Comparison of ENCODE assay signal across 27 cellular contexts in the genomic region with DNA sequence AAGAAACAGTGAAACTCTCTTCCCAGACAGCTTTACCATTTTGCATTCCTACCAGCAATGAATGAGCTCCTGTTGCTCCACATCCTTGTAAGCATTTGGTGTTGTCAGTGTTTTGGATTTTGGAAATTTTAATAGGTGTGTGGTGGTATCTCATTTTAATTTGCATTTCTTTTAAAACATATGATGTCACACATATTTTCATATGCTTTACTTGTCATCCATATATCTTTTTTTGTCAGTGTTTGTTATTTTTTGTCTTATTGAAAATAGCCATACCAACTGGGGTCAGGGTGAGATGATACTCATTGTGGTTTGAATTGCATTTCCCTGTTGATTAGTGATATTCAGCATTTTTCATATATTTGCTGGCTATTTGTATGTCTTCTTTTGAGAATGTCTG.
"Had no signal": no experiment of that assay in that cellular context is flagged by ENCODE, and none has a peak within 500 bp of the region (broad histone marks: within the 10 kb centered on the region; RNA-seq: fewer than 3 reads in every experiment).

No MANE protein-coding gene starts in this region.

- H3K4me1 ChIP-seq: stomach, testis, transverse colon, upper lobe of left lung, upper lobe of right lung, uterus, vagina had no signal

- H3K36me3 ChIP-seq: stomach, suprapubic skin, thoracic aorta, thyroid gland, tibial artery, tibial nerve, transverse colon, upper lobe of left lung, upper lobe of right lung, uterus, vagina had no signal

- H3K27ac ChIP-seq: stomach, suprapubic skin, testis, thoracic aorta, thyroid gland, tibial artery, tibial nerve, transverse colon, upper lobe of left lung, upper lobe of right lung, uterus, vagina had no signal

- H3K4me3 ChIP-seq: stomach, suprapubic skin, testis, thoracic aorta, thyroid gland, tibial artery, tibial nerve, transverse colon, upper lobe of left lung, upper lobe of right lung, uterus, vagina had no signal

- H3K27me3 ChIP-seq: stomach, suprapubic skin, testis, thyroid gland, tibial artery, tibial nerve, transverse colon, upper lobe of left lung, upper lobe of right lung, uterus, vagina had no signal

- DNase-seq: stimulated activated CD4-positive, alpha-beta T cell treated with anti-CD3 and anti-CD28 coated beads, Interleukin-2, amount 100 ng/mL, for 48 hours; stimulated activated CD4-positive, alpha-beta T cell treated with anti-CD3 and anti-CD28 coated beads, Interleukin-4, amount 100 ng/mL, for 1 hour; stimulated activated CD4-positive, alpha-beta T cell treated with anti-CD3 and anti-CD28 coated beads, Interleukin-4, amount 100 ng/mL, for 24 hours; stimulated activated CD4-positive, alpha-beta T cell treated with anti-CD3 and anti-CD28 coated beads, Interleukin-4, amount 100 ng/mL, for 4 hours; stimulated activated CD8-positive, alpha-beta memory T cell treated with anti-CD3 and anti-CD28 coated beads, Interleukin-4, amount 100 ng/mL, for 48 hours; stimulated activated naive B cell treated with anti-CD40 and anti-IgM and Interleukin-4, amounts not matched to agents 10 μg/mL and 1 μg/mL and 100 μg/mL, for 72 hours; stimulated activated naive CD4-positive, alpha-beta T cell; stimulated activated naive CD4-positive, alpha-beta T cell treated with Interleukin-2 at 50 U/mL for 16 hours; stimulated activated naive CD8-positive, alpha-beta T cell treated with anti-CD3 and anti-CD28 coated beads, Interleukin-15, amount 100 ng/mL, for 72 hours; stimulated activated naive CD8-positive, alpha-beta T cell treated with anti-CD3 and anti-CD28 coated beads, Interleukin-15, Interleukin-2, amounts not matched to agents 100 U/mL and 50 U/mL, for 24 hours; stomach; substantia nigra; testis; thyroid gland; tibial artery; transverse colon; trophoblast cell; upper lobe of left lung; upper lobe of right lung; uterus had no signal

- ATAC-seq: stimulated activated effector memory CD8-positive, alpha-beta T cell treated with anti-CD3 and anti-CD28 coated beads, Interleukin-12 subunit alpha, Interleukin-12 subunit beta, amount 100 ng/mL, for 72 hours; stimulated activated memory B cell treated with anti-CD40 and anti-IgM and Interleukin-4, amounts not matched to agents 10 μg/mL and 1 μg/mL and 100 μg/mL, for 72 hours; stimulated activated naive B cell treated with anti-CD40 and anti-IgM and Interleukin-4, amounts not matched to agents 10 μg/mL and 1 μg/mL and 100 μg/mL, for 72 hours; stimulated activated naive CD8-positive, alpha-beta T cell treated with anti-CD3 and anti-CD28 coated beads, Interleukin-15, amount 100 ng/mL, for 72 hours; stimulated activated naive CD8-positive, alpha-beta T cell treated with anti-CD3 and anti-CD28 coated beads, Interleukin-15, Interleukin-2, amounts not matched to agents 100 U/mL and 50 U/mL, for 24 hours; upper lobe of right lung had no signal

- FAIRE-seq: urothelium cell line had no signal

- H3K9me3 ChIP-seq: suprapubic skin, testis, thoracic aorta, thyroid gland, transverse colon, upper lobe of right lung, vagina had no signal
